ENCODE assay signal across 15 cellular contexts in the genomic region with DNA sequence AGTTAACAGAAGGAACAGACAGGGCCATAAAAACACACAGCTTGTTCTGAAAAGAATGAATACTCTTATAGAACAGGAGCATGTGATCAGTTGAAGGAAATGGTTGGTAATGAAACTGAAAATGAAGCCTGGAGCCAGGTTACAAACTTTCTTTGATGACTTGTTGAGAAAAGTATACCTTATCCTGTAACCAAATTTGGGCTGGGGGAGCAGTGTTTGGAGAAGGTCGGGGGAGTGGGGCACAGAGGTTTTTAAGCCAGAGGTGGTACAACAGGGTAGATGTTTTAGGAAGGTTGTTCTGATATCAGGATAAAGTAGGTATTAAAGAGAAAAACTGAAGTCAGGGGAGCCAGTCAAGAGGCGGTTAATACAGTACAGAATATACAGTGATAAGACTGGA. TPM values are rescaled to one million over a fixed set of nuclear protein-coding genes. Genes with fewer than 3 reads are reported as not detected.
DNase-seq lines count a peak whose midpoint lies in the region; ATAC-seq and TF ChIP-seq lines count a peak whose summit lies in the region.
"Had no signal": no experiment of that assay in that cellular context is flagged by ENCODE, and none has a peak within 500 bp of the region (broad histone marks: within the 10 kb centered on the region; RNA-seq: fewer than 3 reads in every experiment).

No MANE protein-coding gene starts in this region.

- H3K27ac Mint-ChIP-seq in memory B cell = peak overlapping the region; percentile 93

- no peaks in the 10 kb centered on the region for H3F3A ChIP-seq in PC-9 (ENCODE audit: insufficient read depth, low read depth)

- H3K4me2 ChIP-seq in PC-9 = no peak overlapping the region

- ATAC-seq in GM18907 (IDR thresholded peaks at IDR 0.05; ENCODE audit: unreplicated experiment) = peak; percentile 93
- peak; percentile 96 for ATAC-seq in GM21619 (IDR thresholded peaks at IDR 0.05; ENCODE audit: unreplicated experiment)
- ATAC-seq in HG03439 (IDR thresholded peaks at IDR 0.05; ENCODE audit: unreplicated experiment) = peak; percentile 69
- peak; percentile 95 for ATAC-seq in memory B cell (ENCODE audit: low read depth)
- ATAC-seq: K562, left lung had no signal

- no peak for TF ChIP-seq CTCF in PC-9 (conservative IDR thresholded peaks at IDR 0.05)

- H3K4me1 Mint-ChIP-seq in memory B cell = peaks cover 9% of the 10 kb centered on the region

- POLR2A ChIA-PET in PC-9 (lab: Charles Lee; ENCODE audit: unreplicated experiment) = no interaction called here

- no peaks in the 10 kb centered on the region for H3K27me3 Mint-ChIP-seq in memory B cell

- peaks cover 28% of the 10 kb centered on the region for H3K79me2 ChIP-seq in PC-9 (ENCODE audit: low read depth)

- H3K36me3 Mint-ChIP-seq in memory B cell = peaks cover 16% of the 10 kb centered on the region

- H3K9me3 Mint-ChIP-seq in memory B cell = no peaks in the 10 kb centered on the region

- no peaks in the 10 kb centered on the region for H3K9me3 ChIP-seq in PC-9 (ENCODE audit: insufficient read depth, low read depth)
- H3K9me3 ChIP-seq: left lung, upper lobe of left lung had no signal

- peaks cover 3% of the 10 kb centered on the region; the same call in 1 of the 2 replicates for H4K20me1 ChIP-seq in PC-9 (ENCODE audit: insufficient read depth)

- H3K4me1 ChIP-seq in PC-9 (replicated peaks; ENCODE audit: insufficient read depth) = no peaks in the 10 kb centered on the region

- CTCF ChIA-PET in PC-9 (lab: Charles Lee) = interaction anchor here (0.5 kb wide), 1 partner anchor 183 kb away, joined by 6 read pairs; no protein-coding TSS in a partner anchor

- H3K27me3 ChIP-seq in PC-9 (ENCODE audit: insufficient read depth, low read depth) = no peaks in the 10 kb centered on the region
- H3K27me3 ChIP-seq: left lung, upper lobe of left lung had no signal

- intact Hi-C loops in PC-9 (cut with micrococcal nuclease; ENCODE audit: unreplicated experiment) = no loop called here

- no TSS peak for BruUV-seq in PC-9 (replicated peaks; lab: Mats Ljungman, UMichigan)

- H3K36me3 ChIP-seq in PC-9 (ENCODE audit: low read depth) = peaks cover 15% of the 10 kb centered on the region

- no peak overlapping the region for H2AFZ ChIP-seq in PC-9

- DNase-seq in memory B cell (ENCODE audit: low spot score in 2 of 2) (peak in 1 of 2 donors; percentile 26), SHP77 treated with DMSO at 0.1 percent for 48 hours (lab: John Stamatoyannopoulos, UW) (no peak), PC-9 (no peak), OCI-M1 (lab: John Stamatoyannopoulos, UW) (no peak), AML-193 (lab: John Stamatoyannopoulos, UW) (no peak)
- DNase-seq: activated effector memory CD4-positive, alpha-beta T cell treated with Interleukin-2 at 50 U/mL for 16 hours; GF-D8; Right ventricle myocardium superior; upper lobe of left lung had no signal

- no peak overlapping the region for H3K4me3 ChIP-seq in PC-9
- H3K4me3 ChIP-seq: K562, left lung, upper lobe of left lung had no signal

- H3K4me3 Mint-ChIP-seq in memory B cell = peak overlapping the region; percentile 72

- no peaks in the 10 kb centered on the region for H3K9me2 ChIP-seq in PC-9 (ENCODE audit: insufficient read depth)

- H3K27ac ChIP-seq in PC-9 = no peak overlapping the region
- H3K27ac ChIP-seq: epithelial cell of prostate, left lung, upper lobe of left lung had no signal

RNA-seq across cellular contexts. Expression of a gene that starts 8.2 kb away (rescaled TPM):
- total RNA-seq in PC-9 (2021) = 38.0 and 39.0 TPM in 2 replicates

RNA-seq across cellular contexts. Expression of a gene that starts 8.3 kb away (rescaled TPM):
- total RNA-seq in PC-9 (2021) = 33.1 and 34.5 TPM in 2 replicates

RNA-seq across cellular contexts. Expression of a gene that starts 16.3 kb away (rescaled TPM):
- 0.39 TPM in 1 of 2 replicates, not detected in the other for total RNA-seq in PC-9 (2021)
